18 cellular contexts compared by ENCODE assay signal in the genomic region with DNA sequence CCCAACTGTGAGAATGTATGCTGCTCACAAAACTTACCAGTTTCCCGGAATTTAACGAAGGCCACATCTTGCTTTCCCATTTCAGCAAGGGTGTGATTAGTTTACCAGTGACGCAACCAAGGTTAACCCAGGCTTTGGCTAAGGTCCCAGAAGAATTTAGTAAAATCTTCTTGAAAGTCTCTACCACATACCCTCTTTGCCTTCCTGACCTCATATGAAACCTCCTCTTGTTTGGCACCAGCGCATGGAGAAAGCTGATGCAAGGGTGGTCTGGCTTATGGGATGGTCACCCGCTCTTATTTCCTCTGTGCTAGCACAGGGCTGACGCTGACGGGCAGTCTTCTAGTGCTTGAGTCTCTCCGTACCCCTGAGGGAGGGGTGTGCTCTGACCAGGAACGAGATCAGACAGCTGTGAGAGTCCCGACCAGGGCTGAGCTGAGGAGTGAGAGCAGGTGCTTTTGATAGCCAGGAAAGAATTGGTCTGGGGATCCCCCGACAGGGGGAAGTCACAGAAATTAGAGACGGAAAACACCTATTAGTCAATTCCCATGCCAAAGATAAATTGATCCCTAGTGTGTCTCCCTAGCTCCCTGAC.
"Had no signal": no experiment of that assay in that cellular context is flagged by ENCODE, and none has a peak within 500 bp of the region (broad histone marks: within the 10 kb centered on the region; RNA-seq: fewer than 3 reads in every experiment).

No MANE protein-coding gene starts in this region.

- H3K36me3 Mint-ChIP-seq: activated naive CD4-positive, alpha-beta T cell treated with anti-CD3 and anti-CD28 coated beads, Interleukin-2, amount 50 U/mL, for 24 hours had no signal

- H3K4me1 ChIP-seq: esophagus squamous epithelium, left ventricle myocardium inferior, psoas muscle had no signal

- DNase-seq: activated CD4-positive, alpha-beta memory T cell treated with anti-CD3 and anti-CD28 coated beads, Interleukin-2, amount 10 ng/mL, durations not matched to agents 7 days and 5 days; activated CD4-positive, alpha-beta T cell treated with anti-CD3 and anti-CD28 coated beads for 4 hours; activated effector memory CD4-positive, alpha-beta T cell treated with anti-CD3 and anti-CD28 coated beads, Interleukin-2, amount 50 U/mL, for 16 hours; activated T-cell treated with anti-CD3 and anti-CD28 coated beads, Interleukin-2, amount 50 U/mL, for 48 hours; amygdala; effector CD8-positive, alpha-beta T cell; esophagus squamous epithelium; hippocampal formation; kidney; left ventricle myocardium inferior; psoas muscle; sigmoid colon; stimulated activated CD4-positive, alpha-beta T cell treated with anti-CD3 and anti-CD28 coated beads, Interleukin-12 subunit alpha, Interleukin-12 subunit beta, amount 100 ng/mL, for 4 hours; stimulated activated CD4-positive, alpha-beta T cell treated with anti-CD3 and anti-CD28 coated beads, Interleukin-2, amount 100 ng/mL, for 24 hours; T-helper 17 cell had no signal

- H3K27me3 ChIP-seq: esophagus squamous epithelium, sigmoid colon had no signal

- H3K4me3 Mint-ChIP-seq: activated CD4-positive, alpha-beta memory T cell treated with anti-CD3 and anti-CD28 coated beads, Interleukin-2, amount 10 ng/mL, durations not matched to agents 7 days and 5 days; activated naive CD4-positive, alpha-beta T cell treated with anti-CD3 and anti-CD28 coated beads, Interleukin-2, amount 50 U/mL, for 24 hours; brain; neural crest cell; T-helper 17 cell had no signal

- H3K9me3 Mint-ChIP-seq: activated CD4-positive, alpha-beta memory T cell treated with anti-CD3 and anti-CD28 coated beads, Interleukin-2, amount 10 ng/mL, durations not matched to agents 7 days and 5 days; activated naive CD4-positive, alpha-beta T cell treated with anti-CD3 and anti-CD28 coated beads, Interleukin-2, amount 50 U/mL, for 24 hours had no signal

- H3K27ac Mint-ChIP-seq: activated CD4-positive, alpha-beta memory T cell treated with anti-CD3 and anti-CD28 coated beads, Interleukin-2, amount 10 ng/mL, durations not matched to agents 7 days and 5 days; activated naive CD4-positive, alpha-beta T cell treated with anti-CD3 and anti-CD28 coated beads, Interleukin-2, amount 50 U/mL, for 24 hours; T-helper 17 cell had no signal

- H3K27ac ChIP-seq: esophagus squamous epithelium, left ventricle myocardium inferior, psoas muscle, sigmoid colon had no signal

- H3K27me3 Mint-ChIP-seq: activated CD4-positive, alpha-beta memory T cell treated with anti-CD3 and anti-CD28 coated beads, Interleukin-2, amount 10 ng/mL, durations not matched to agents 7 days and 5 days; activated naive CD4-positive, alpha-beta T cell treated with anti-CD3 and anti-CD28 coated beads, Interleukin-2, amount 50 U/mL, for 24 hours; brain; T-helper 17 cell had no signal

- H3K4me3 ChIP-seq: esophagus squamous epithelium, left ventricle myocardium inferior, psoas muscle, sigmoid colon had no signal

- H3K36me3 ChIP-seq: esophagus squamous epithelium, left ventricle myocardium inferior, sigmoid colon had no signal

- H3K4me1 Mint-ChIP-seq: activated CD4-positive, alpha-beta memory T cell treated with anti-CD3 and anti-CD28 coated beads, Interleukin-2, amount 10 ng/mL, durations not matched to agents 7 days and 5 days; activated naive CD4-positive, alpha-beta T cell treated with anti-CD3 and anti-CD28 coated beads, Interleukin-2, amount 50 U/mL, for 24 hours; T-helper 17 cell had no signal

- ATAC-seq: psoas muscle, T-helper 17 cell had no signal

- H3K9me3 ChIP-seq: esophagus squamous epithelium, left ventricle myocardium inferior, psoas muscle, sigmoid colon had no signal
